ENCODE assay signal across 8 cellular contexts in genomic region chr18:50073319-50073718, GRCh38.
"Had no signal": no experiment of that assay in that cellular context is flagged by ENCODE, and none has a peak within 500 bp of the region (broad histone marks: within the 10 kb centered on the region; RNA-seq: fewer than 3 reads in every experiment).

No MANE protein-coding gene starts in this region.

- H3K9me3 ChIP-seq: HAP-1 had no signal

- H3K36me3 ChIP-seq: HAP-1 had no signal

- H2AFZ ChIP-seq: GM23248, GM23338 had no signal

- H3K4me3 ChIP-seq: GM23248, GM23338, HAP-1 had no signal

- H3K4me2 ChIP-seq: GM23338 had no signal

- H3K27ac ChIP-seq: GM23248 had no signal

- DNase-seq: GM23248, GOT3, H7, H9, HCEC 1CT, HFFc6 had no signal

- H3K4me1 ChIP-seq: HAP-1 had no signal

- H3K9ac ChIP-seq: GM23248 had no signal
